In genomic region chr21:36463204-36463603, GRCh38 we compare ENCODE assay signal across 33 cellular contexts. TPM values are rescaled to one million over a fixed set of nuclear protein-coding genes. Genes with fewer than 3 reads are reported as not detected.
"Had no signal": no experiment of that assay in that cellular context is flagged by ENCODE, and none has a peak within 500 bp of the region (broad histone marks: within the 10 kb centered on the region; RNA-seq: fewer than 3 reads in every experiment).

No MANE protein-coding gene starts in this region.

- H3K4me3 Mint-ChIP-seq: naive B cell; naive thymus-derived CD8-positive, alpha-beta T cell; natural killer cell treated with Interleukin-12 subunit alpha and Interleukin-12 subunit beta and Interleukin-15 and Interleukin-18, amount 100 ng/mL, for 72 hours; neural progenitor cell; stimulated activated naive B cell treated with anti-CD40 and anti-IgM and Interleukin-4, amounts not matched to agents 10 μg/mL and 1 μg/mL and 100 μg/mL, for 72 hours; stimulated activated naive CD8-positive, alpha-beta T cell treated with anti-CD3 and anti-CD28 coated beads, Interleukin-15, Interleukin-2, amounts not matched to agents 100 ng/mL and 50 ng/mL, for 24 hours had no signal

- FAIRE-seq: small intestine, urothelium cell line had no signal

- H3K9me3 Mint-ChIP-seq: naive B cell; naive thymus-derived CD8-positive, alpha-beta T cell; natural killer cell treated with Interleukin-12 subunit alpha and Interleukin-12 subunit beta and Interleukin-15 and Interleukin-18, amount 100 ng/mL, for 72 hours; neural progenitor cell; stimulated activated naive B cell treated with anti-CD40 and anti-IgM and Interleukin-4, amounts not matched to agents 10 μg/mL and 1 μg/mL and 100 μg/mL, for 72 hours; stimulated activated naive CD8-positive, alpha-beta T cell treated with anti-CD3 and anti-CD28 coated beads, Interleukin-15, Interleukin-2, amounts not matched to agents 100 ng/mL and 50 ng/mL, for 24 hours had no signal

- H3K27ac Mint-ChIP-seq: natural killer cell treated with Interleukin-12 subunit alpha and Interleukin-12 subunit beta and Interleukin-15 and Interleukin-18, amount 100 ng/mL, for 72 hours; neural progenitor cell; stimulated activated naive B cell treated with anti-CD40 and anti-IgM and Interleukin-4, amounts not matched to agents 10 μg/mL and 1 μg/mL and 100 μg/mL, for 72 hours; stimulated activated naive CD8-positive, alpha-beta T cell treated with anti-CD3 and anti-CD28 coated beads, Interleukin-15, Interleukin-2, amounts not matched to agents 100 ng/mL and 50 ng/mL, for 24 hours had no signal

- H3K9ac ChIP-seq: neural progenitor cell, parathyroid adenoma had no signal

- H3K9me3 ChIP-seq: ovary, psoas muscle, right lobe of liver, sigmoid colon, stomach, thoracic aorta, thyroid gland, tibial nerve, upper lobe of left lung, vagina had no signal

- ATAC-seq: naive thymus-derived CD8-positive, alpha-beta T cell; natural killer cell treated with Interleukin-12 subunit alpha and Interleukin-12 subunit beta and Interleukin-15 and Interleukin-18, amount 100 ng/mL, for 72 hours; psoas muscle; right cardiac atrium; right lobe of liver had no signal

- H3K4me1 ChIP-seq: neural progenitor cell, parathyroid adenoma, sigmoid colon, thyroid gland, tibial nerve, upper lobe of left lung, vagina had no signal

- H3K4me3 ChIP-seq: neural progenitor cell, ovary, psoas muscle, right lobe of liver, sigmoid colon, stomach, thoracic aorta, thyroid gland, tibial nerve, upper lobe of left lung, vagina had no signal

- H3K36me3 Mint-ChIP-seq: naive B cell; naive thymus-derived CD8-positive, alpha-beta T cell; natural killer cell treated with Interleukin-12 subunit alpha and Interleukin-12 subunit beta and Interleukin-15 and Interleukin-18, amount 100 ng/mL, for 72 hours; neural progenitor cell; stimulated activated naive B cell treated with anti-CD40 and anti-IgM and Interleukin-4, amounts not matched to agents 10 μg/mL and 1 μg/mL and 100 μg/mL, for 72 hours had no signal

- DNase-seq: naive B cell; naive thymus-derived CD8-positive, alpha-beta T cell; occipital lobe; ovary; psoas muscle; right cardiac atrium; right lobe of liver; sigmoid colon; small intestine; stimulated activated CD4-positive, alpha-beta T cell treated with anti-CD3 and anti-CD28 coated beads, Interleukin-12 subunit alpha, Interleukin-12 subunit beta, amount 100 ng/mL, for 4 hours; stimulated activated CD4-positive, alpha-beta T cell treated with anti-CD3 and anti-CD28 coated beads, Interleukin-1b, Interleukin-23, amount 100 ng/mL, for 48 hours; stimulated activated CD4-positive, alpha-beta T cell treated with anti-CD3 and anti-CD28 coated beads, Interleukin-4, amount 100 ng/mL, for 1 hour; stimulated activated CD4-positive, alpha-beta T cell treated with anti-CD3 and anti-CD28 coated beads, Interleukin-4, amount 100 ng/mL, for 4 hours; stimulated activated CD8-positive, alpha-beta memory T cell treated with anti-CD3 and anti-CD28 coated beads, Interleukin-4, amount 100 ng/mL, for 48 hours; stimulated activated naive B cell treated with anti-CD40 and anti-IgM and Interleukin-4, amounts not matched to agents 10 μg/mL and 1 μg/mL and 100 μg/mL, for 72 hours; stimulated activated naive CD4-positive, alpha-beta T cell treated with Interleukin-2 at 50 U/mL for 16 hours; stomach; thyroid gland; trophoblast cell; upper lobe of left lung had no signal

- H3K4me1 Mint-ChIP-seq: naive B cell; naive thymus-derived CD8-positive, alpha-beta T cell had no signal

- H3K27ac ChIP-seq: neural progenitor cell, ovary, parathyroid adenoma, psoas muscle, right lobe of liver, sigmoid colon, stomach, thoracic aorta, thyroid gland, tibial nerve, upper lobe of left lung, vagina had no signal

- H3K27me3 ChIP-seq: neural progenitor cell, ovary, right lobe of liver, thyroid gland, tibial nerve, upper lobe of left lung, vagina had no signal

- H3K36me3 ChIP-seq: neural progenitor cell, ovary, right lobe of liver, sigmoid colon, stomach, thoracic aorta, thyroid gland, tibial nerve, upper lobe of left lung, vagina had no signal

RNA-seq across cellular contexts. Expression of gene CLDN14, which starts 16.7 kb away (rescaled TPM):
- total RNA-seq: naive thymus-derived CD8-positive, alpha-beta T cell; natural killer cell treated with Interleukin-12 subunit alpha and Interleukin-12 subunit beta and Interleukin-15 and Interleukin-18, amount 100 ng/mL, for 72 hours; occipital lobe; ovary; progenitor cell of endocrine pancreas; psoas muscle; right cardiac atrium; sigmoid colon; stomach; subcutaneous adipose tissue; temporal lobe; thoracic aorta; thyroid gland; ureter; vagina had no signal
- polyA plus RNA-seq: naive thymus-derived CD8-positive, alpha-beta T cell; neural cell; right cardiac atrium had no signal
